Comparison of ENCODE assay signal across 20 cellular contexts in genomic region chr12:57625261-57626032, GRCh38. TPM values are rescaled to one million over a fixed set of nuclear protein-coding genes. Genes with fewer than 3 reads are reported as not detected.
"Had no signal": no experiment of that assay in that cellular context is flagged by ENCODE, and none has a peak within 500 bp of the region (broad histone marks: within the 10 kb centered on the region; RNA-seq: fewer than 3 reads in every experiment).

No MANE protein-coding gene starts in this region.

- DNase-seq: activated effector memory CD4-positive, alpha-beta T cell treated with Interleukin-2 at 50 U/mL for 16 hours; activated T-cell treated with anti-CD3 and anti-CD28 coated beads, Interleukin-2, amount 50 U/mL, for 72 hours; anterior cingulate cortex; body of pancreas; effector CD8-positive, alpha-beta T cell; hypothalamus; left cardiac atrium; mesenchymal stem cell; mucosa of descending colon; nephron progenitor cell; occipital lobe; retina; spleen; substantia nigra; T-helper 9 cell; thyroid gland; upper lobe of right lung had no signal

- FAIRE-seq: frontal cortex had no signal

- H3K4me3 ChIP-seq: body of pancreas, cardiac muscle cell, esophagus muscularis mucosa, mucosa of descending colon, spleen, thyroid gland, upper lobe of right lung had no signal

- H3K9me3 ChIP-seq: body of pancreas, esophagus muscularis mucosa, mucosa of descending colon, spleen, thyroid gland, upper lobe of right lung had no signal

- H3K36me3 ChIP-seq: cardiac muscle cell, spleen, thyroid gland, upper lobe of right lung had no signal

- ATAC-seq: activated T-cell treated with anti-CD3 and anti-CD28 coated beads, Interleukin-2, amount 50 U/mL, for 72 hours; body of pancreas; left cardiac atrium; mucosa of descending colon; upper lobe of right lung had no signal

- H3K27ac ChIP-seq: body of pancreas, cardiac muscle cell, esophagus muscularis mucosa, spleen, thyroid gland, upper lobe of right lung had no signal

RNA-seq across cellular contexts. Expression of gene B4GALNT1, which starts 7.6 kb away (rescaled TPM):
- total RNA-seq: cardiac muscle cell had no signal
